18 cellular contexts compared by ENCODE assay signal in the genomic region with DNA sequence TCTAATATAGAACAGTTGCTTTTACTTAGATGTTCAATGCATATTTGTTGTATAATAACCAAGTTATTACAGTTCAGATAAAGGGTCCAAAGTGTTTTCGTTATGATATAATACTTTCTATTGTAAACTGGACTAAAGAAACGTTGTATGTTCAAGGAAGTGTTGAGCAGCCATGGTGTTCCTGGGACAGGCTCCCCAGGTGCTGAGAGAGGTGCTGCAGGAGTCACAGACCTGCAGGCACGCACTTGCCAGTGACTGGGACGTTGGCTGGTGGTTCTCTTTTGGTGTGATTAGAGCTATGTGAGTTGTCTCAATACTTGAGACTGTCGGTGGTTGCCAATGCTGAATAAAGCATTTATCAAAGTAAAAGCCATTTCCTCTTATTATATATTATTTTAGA. TPM values are rescaled to one million over a fixed set of nuclear protein-coding genes. Genes with fewer than 3 reads are reported as not detected.
DNase-seq lines count a peak whose midpoint lies in the region; ATAC-seq, FAIRE-seq and TF ChIP-seq lines count a peak whose summit lies in the region.
"Had no signal": no experiment of that assay in that cellular context is flagged by ENCODE, and none has a peak within 500 bp of the region (broad histone marks: within the 10 kb centered on the region; RNA-seq: fewer than 3 reads in every experiment).

No MANE protein-coding gene starts in this region.

- ATAC-seq in left colon: peak; percentile 30
- no peak for ATAC-seq in stimulated activated memory B cell treated with anti-CD40 and anti-IgM and Interleukin-4, amounts not matched to agents 10 μg/mL and 1 μg/mL and 100 μg/mL, for 72 hours

- H3K36me3 ChIP-seq in bronchial epithelial cell (ENCODE audit: control insufficient read depth, insufficient read depth, low read length): peaks cover 7% of the 10 kb centered on the region

- in situ Hi-C loops in GM13977 (cut with MboI; ENCODE audit: low pct_unique_long_range_greater_than_20kb, low sequenced_read_pairs, unreplicated experiment): no loop called here

- H3K4me3 ChIP-seq in bronchial epithelial cell (ENCODE audit: low read depth, low read length): no peak overlapping the region
- H3K4me3 ChIP-seq: BLaER1 treated with 17β-estradiol and CSF1 and Interleukin-3, amounts not matched to agents 10 nM and 100 nM; HAP-1 had no signal

- DNase-seq in activated naive CD8-positive, alpha-beta T cell treated with anti-CD3 and anti-CD28 coated beads for 36 hours: no peak
- DNase-seq in bronchial epithelial cell (ENCODE audit: low read depth): peak; percentile 36
- DNase-seq in left colon: no peak
- no peak for DNase-seq in DMS79 treated with DMSO at 0.1 percent for 48 hours (lab: John Stamatoyannopoulos, UW)
- DNase-seq in GM13977 (ENCODE audit: low spot score): no peak
- DNase-seq in immature natural killer cell: no peak
- DNase-seq: 8988T; AML-193; CD4-positive, CD25-positive, alpha-beta regulatory T cell; DMS53; GOT3; IMR-90 had no signal

- no peak overlapping the region for H3K4me3 Mint-ChIP-seq in activated naive CD8-positive, alpha-beta T cell
- no peak overlapping the region for H3K4me3 Mint-ChIP-seq in activated naive CD8-positive, alpha-beta T cell treated with anti-CD3 and anti-CD28 coated beads for 36 hours
- H3K4me3 Mint-ChIP-seq in stimulated activated memory B cell treated with anti-CD40 and anti-IgM and Interleukin-4, amounts not matched to agents 10 μg/mL and 1 μg/mL and 100 μg/mL, for 72 hours: no peak overlapping the region
- no peak overlapping the region for H3K4me3 Mint-ChIP-seq in immature natural killer cell
- H3K4me3 Mint-ChIP-seq: CD4-positive, CD25-positive, alpha-beta regulatory T cell had no signal

- peak; percentile 18 for FAIRE-seq in bronchial epithelial cell (lab: Jason Lieb, UNC)
- FAIRE-seq: D721Med, GM18507 had no signal

- H3K36me3 Mint-ChIP-seq in activated naive CD8-positive, alpha-beta T cell: peaks cover 5% of the 10 kb centered on the region
- peaks cover 12% of the 10 kb centered on the region for H3K36me3 Mint-ChIP-seq in activated naive CD8-positive, alpha-beta T cell treated with anti-CD3 and anti-CD28 coated beads for 36 hours
- H3K36me3 Mint-ChIP-seq in stimulated activated memory B cell treated with anti-CD40 and anti-IgM and Interleukin-4, amounts not matched to agents 10 μg/mL and 1 μg/mL and 100 μg/mL, for 72 hours: peaks cover 13% of the 10 kb centered on the region
- H3K36me3 Mint-ChIP-seq in immature natural killer cell: peaks cover 0 to 11% (median 6%) of the 10 kb centered on the region in 3 donors

- no peaks in the 10 kb centered on the region for H3K27me3 ChIP-seq in bronchial epithelial cell (ENCODE audit: control insufficient read depth, insufficient read depth, low read length)
- H3K27me3 ChIP-seq: BLaER1 treated with 17β-estradiol and CSF1 and Interleukin-3, amounts not matched to agents 10 nM and 100 nM had no signal

- peaks cover 33% of the 10 kb centered on the region for H3K4me1 Mint-ChIP-seq in activated naive CD8-positive, alpha-beta T cell (ENCODE audit: low read depth)
- H3K4me1 Mint-ChIP-seq in activated naive CD8-positive, alpha-beta T cell treated with anti-CD3 and anti-CD28 coated beads for 36 hours: peaks cover 25% of the 10 kb centered on the region
- H3K4me1 Mint-ChIP-seq in stimulated activated memory B cell treated with anti-CD40 and anti-IgM and Interleukin-4, amounts not matched to agents 10 μg/mL and 1 μg/mL and 100 μg/mL, for 72 hours: peaks cover 44% of the 10 kb centered on the region
- peaks cover 39 to 56% of the 10 kb centered on the region in 2 donors for H3K4me1 Mint-ChIP-seq in immature natural killer cell

- H3K27me3 Mint-ChIP-seq in activated naive CD8-positive, alpha-beta T cell: no peaks in the 10 kb centered on the region
- no peaks in the 10 kb centered on the region for H3K27me3 Mint-ChIP-seq in activated naive CD8-positive, alpha-beta T cell treated with anti-CD3 and anti-CD28 coated beads for 36 hours
- no peaks in the 10 kb centered on the region for H3K27me3 Mint-ChIP-seq in stimulated activated memory B cell treated with anti-CD40 and anti-IgM and Interleukin-4, amounts not matched to agents 10 μg/mL and 1 μg/mL and 100 μg/mL, for 72 hours
- H3K27me3 Mint-ChIP-seq in immature natural killer cell (ENCODE audit: low read depth in 3 of 3): peaks cover 0 to 5% (median 0%) of the 10 kb centered on the region in 3 donors
- H3K27me3 Mint-ChIP-seq: CD4-positive, CD25-positive, alpha-beta regulatory T cell had no signal

- intact Hi-C loops in left colon (cut with DNase I, micrococcal nuclease): loop anchor here in 1 of 2 donors (10.0 kb wide), 2 partner anchors 72 to 182 kb away; no protein-coding TSS in a partner anchor

- peak overlapping the region; percentile 47 for H3K27ac Mint-ChIP-seq in activated naive CD8-positive, alpha-beta T cell
- no peak overlapping the region for H3K27ac Mint-ChIP-seq in activated naive CD8-positive, alpha-beta T cell treated with anti-CD3 and anti-CD28 coated beads for 36 hours
- peak overlapping the region; percentile 49 for H3K27ac Mint-ChIP-seq in stimulated activated memory B cell treated with anti-CD40 and anti-IgM and Interleukin-4, amounts not matched to agents 10 μg/mL and 1 μg/mL and 100 μg/mL, for 72 hours
- H3K27ac Mint-ChIP-seq in immature natural killer cell: no peak overlapping the region
- H3K27ac Mint-ChIP-seq: CD4-positive, CD25-positive, alpha-beta regulatory T cell had no signal

- TF ChIP-seq CTCF in bronchial epithelial cell (IDR thresholded peaks at IDR 0.05; ENCODE audit: insufficient read depth, low read length, severe bottlenecking): no peak
- TF ChIP-seq CTCF in GM13977 (IDR thresholded peaks at IDR 0.05; ENCODE audit: extremely low read depth, insufficient read depth, missing control alignments): no peak

- H3K9me3 Mint-ChIP-seq in activated naive CD8-positive, alpha-beta T cell (ENCODE audit: low read depth): no peaks in the 10 kb centered on the region
- H3K9me3 Mint-ChIP-seq in activated naive CD8-positive, alpha-beta T cell treated with anti-CD3 and anti-CD28 coated beads for 36 hours: no peaks in the 10 kb centered on the region
- no peaks in the 10 kb centered on the region for H3K9me3 Mint-ChIP-seq in stimulated activated memory B cell treated with anti-CD40 and anti-IgM and Interleukin-4, amounts not matched to agents 10 μg/mL and 1 μg/mL and 100 μg/mL, for 72 hours
- no peaks in the 10 kb centered on the region for H3K9me3 Mint-ChIP-seq in immature natural killer cell

RNA-seq across cellular contexts. Expression of a gene that starts 9.5 kb away (rescaled TPM):
- total RNA-seq in activated naive CD8-positive, alpha-beta T cell treated with anti-CD3 and anti-CD28 coated beads for 36 hours: 10 to 100 TPM; 16.7 to 18.4 TPM
- 13.4 and 19.1 TPM in 2 replicates for total RNA-seq in bronchial epithelial cell
- total RNA-seq in left colon: 10 to 100 TPM; 13.2 to 15.2 TPM
- polyA plus RNA-seq in immature natural killer cell: 10 to 100 TPM; 12.6 to 20.1 (median 17.6) TPM

RNA-seq across cellular contexts. Expression of a gene that starts 17.1 kb away (rescaled TPM):
- total RNA-seq in activated naive CD8-positive, alpha-beta T cell treated with anti-CD3 and anti-CD28 coated beads for 36 hours: 10 to 100 TPM; 81.1 to 84.8 TPM
- total RNA-seq in bronchial epithelial cell (108 and 152 TPM in 2 replicates), left colon (10 to 100 TPM; 38.4 to 55.8 TPM)
- polyA plus RNA-seq in immature natural killer cell: 10 to 100 TPM; 40.8 to 54.5 (median 40.8) TPM

Comparison
In these comparisons a context has a peak if more than half of its experiments do, and no peak if none do; other contexts are left out.
1. H3K27ac Mint-ChIP-seq: peak in activated naive CD8-positive, alpha-beta T cell (single experiment) and stimulated activated memory B cell treated with anti-CD40 and anti-IgM and Interleukin-4, amounts not matched to agents 10 μg/mL and 1 μg/mL and 100 μg/mL, for 72 hours (single experiment); none in activated naive CD8-positive, alpha-beta T cell treated with anti-CD3 and anti-CD28 coated beads for 36 hours (single experiment) and immature natural killer cell (0 of 6).